In genomic region chr2:53475320-53475719, GRCh38 we compare ENCODE assay signal across 1 cellular context.
TF ChIP-seq lines count a peak whose summit lies in the region.

No MANE protein-coding gene starts in this region.

TF ChIP-seq in SK-N-SH, 30 proteins besides CTCF, POLR2A, EP300 and RAD21:
- TF ChIP-seq TAF1 (IDR thresholded peaks at IDR 0.05; ENCODE audit: borderline replicate concordance, low read depth, low read length) (no peak), JUND (IDR thresholded peaks at IDR 0.05) (peak; percentile 32), FOSL2 (IDR thresholded peaks at IDR 0.05; ENCODE audit: borderline replicate concordance, low read depth) (peak; percentile 53; the same call in 1 of the 2 replicates), PBX3 (IDR thresholded peaks at IDR 0.05) (peak; percentile 67), USF1 (IDR thresholded peaks at IDR 0.05; ENCODE audit: borderline replicate concordance, low read depth) (no peak), ELF1 (IDR thresholded peaks at IDR 0.05) (no peak), SIN3A (IDR thresholded peaks at IDR 0.05; ENCODE audit: borderline replicate concordance, low read depth, low read length) (no peak), GATA2 (CRISPR knock-in tag; IDR thresholded peaks at IDR 0.05) (no peak), YY1 (IDR thresholded peaks at IDR 0.05; ENCODE audit: low read depth) (no peak), ZBTB33 (IDR thresholded peaks at IDR 0.05; ENCODE audit: borderline replicate concordance, low read depth) (no peak), RFX5 (IDR thresholded peaks at IDR 0.05; ENCODE audit: low read length) (no peak), REST (IDR thresholded peaks at IDR 0.05; ENCODE audit: low read depth, low read length) (no peak), GABPA (IDR thresholded peaks at IDR 0.05; ENCODE audit: low read depth) (no peak), TEAD4 (IDR thresholded peaks at IDR 0.05; ENCODE audit: borderline replicate concordance, insufficient read depth) (no peak), MXI1 (IDR thresholded peaks at IDR 0.05; ENCODE audit: low read depth, low read length) (no peak), FOXM1 (IDR thresholded peaks at IDR 0.05; ENCODE audit: low read depth) (no peak), MEF2A (IDR thresholded peaks at IDR 0.05; ENCODE audit: borderline replicate concordance, low read depth) (no peak), RXRA (IDR thresholded peaks at IDR 0.05; ENCODE audit: borderline replicate concordance, low read depth) (peak; percentile 48; the same call in 1 of the 2 replicates), FOXJ3 (CRISPR knock-in tag; IDR thresholded peaks at IDR 0.05) (no peak), NRF1 (IDR thresholded peaks at IDR 0.05; ENCODE audit: low read depth, low read length) (no peak), EZH2phosphoT487 (IDR thresholded peaks at IDR 0.05; ENCODE audit: borderline replicate concordance, low read depth) (no peak), SMC3 (IDR thresholded peaks at IDR 0.05; ENCODE audit: low read depth, low read length) (no peak), MAX (IDR thresholded peaks at IDR 0.05; ENCODE audit: low read depth) (no peak), USF2 (IDR thresholded peaks at IDR 0.05; ENCODE audit: borderline replicate concordance, low read depth, low read length) (no peak), POLR2AphosphoS5 (IDR thresholded peaks at IDR 0.05; ENCODE audit: low read depth, low read length) (no peak), CHD2 (IDR thresholded peaks at IDR 0.05; ENCODE audit: low read length, partially characterized antibody) (no peak), TCF12 (IDR thresholded peaks at IDR 0.05) (peak; percentile 40; the same call in 1 of the 2 replicates), IRF3 (IDR thresholded peaks at IDR 0.05; ENCODE audit: low read depth, low read length) (no peak), NFIC (IDR thresholded peaks at IDR 0.05; ENCODE audit: borderline replicate concordance) (no peak), RCOR1 (IDR thresholded peaks at IDR 0.05; ENCODE audit: low read length) (no peak)
